1 cellular context compared by ENCODE assay signal in genomic region chr1:64472805-64473204, GRCh38.
TF ChIP-seq lines count a peak whose summit lies in the region.

No MANE protein-coding gene starts in this region.

TF ChIP-seq in SK-N-SH, 30 proteins besides CTCF, POLR2A, EP300 and RAD21 (continued from another document):
- no peak for TF ChIP-seq ZBTB33 (IDR thresholded peaks at IDR 0.05; ENCODE audit: borderline replicate concordance, low read depth)
